In genomic region chr1:31505884-31506497, GRCh38 we compare ENCODE assay signal across 8 cellular contexts.
A peak's percentile ranks its signal among the peaks of the same experiment; 100 is the strongest.
DNase-seq lines count a peak whose midpoint lies in the region; ATAC-seq, FAIRE-seq and TF ChIP-seq lines count a peak whose summit lies in the region.

No MANE protein-coding gene starts in this region.

- POLR2A ChIA-PET in PC-3 (lab: Charles Lee; ENCODE audit: unreplicated experiment) = no interaction called here

- peaks cover 6% of the 10 kb centered on the region for H3K4me1 ChIP-seq in PC-3 (ENCODE audit: insufficient read depth, low read length)
- peaks cover 17% of the 10 kb centered on the region for H3K4me1 ChIP-seq in mesendoderm (ENCODE audit: control insufficient read depth, low read depth, low read length)
- no peaks in the 10 kb centered on the region for H3K4me1 ChIP-seq in Karpas-422 (ENCODE audit: low read length)

- H4K5ac ChIP-seq in mesendoderm (ENCODE audit: low read length) = no peak overlapping the region

- H3K79me2 ChIP-seq in PC-3 (ENCODE audit: low read length) (no peaks in the 10 kb centered on the region), mesendoderm (ENCODE audit: control insufficient read depth, insufficient read depth, low read length) (no peaks in the 10 kb centered on the region), Karpas-422 (ENCODE audit: low read length) (no peaks in the 10 kb centered on the region)

- H3K27me3 ChIP-seq in PC-3 (ENCODE audit: low read length) (no peaks in the 10 kb centered on the region), mesendoderm (ENCODE audit: insufficient read depth, low read length, poor library complexity) (no peaks in the 10 kb centered on the region), Karpas-422 (ENCODE audit: low read length) (no peaks in the 10 kb centered on the region)

- DNase-seq in GM12892 (ENCODE audit: insufficient read length) (no peak), H4 (ENCODE audit: low spot score) (peak; percentile 82), PC-3 (peak; percentile 44), mesendoderm (no peak), NCI-H446 treated with DMSO at 0.1 percent for 48 hours (lab: John Stamatoyannopoulos, UW) (no peak), NCI-H69 (lab: John Stamatoyannopoulos, UW) (no peak), NCI-H1417 (lab: John Stamatoyannopoulos, UW) (no peak), Karpas-422 (no peak)

- H3K9ac ChIP-seq in PC-3 (ENCODE audit: low read length) (no peak overlapping the region), mesendoderm (ENCODE audit: low read length) (no peak overlapping the region), Karpas-422 (ENCODE audit: low read length) (no peak overlapping the region)

- no peak overlapping the region for H3K18ac ChIP-seq in mesendoderm (ENCODE audit: low read length)

- no peak overlapping the region for H3K4me3 ChIP-seq in PC-3 (ENCODE audit: low read length)
- H3K4me3 ChIP-seq in mesendoderm (ENCODE audit: low read length) = no peak overlapping the region
- no peak overlapping the region for H3K4me3 ChIP-seq in Karpas-422 (ENCODE audit: low read length)

- no peak overlapping the region for H3K27ac ChIP-seq in PC-3 (ENCODE audit: low read length)
- H3K27ac ChIP-seq in mesendoderm (ENCODE audit: low read depth, low read length) = no peak overlapping the region
- H3K27ac ChIP-seq in Karpas-422 (ENCODE audit: low read length) = no peak overlapping the region

- peak; percentile 38 for FAIRE-seq in GM12892 (lab: Jason Lieb, UNC)

- WGBS in mesendoderm (ENCODE audit: extremely low coverage, insufficient coverage, low lambda C conversion rate) = no CpG with 5 or more reads among the region's 13 CpGs

- no peaks in the 10 kb centered on the region for H3K79me1 ChIP-seq in mesendoderm (ENCODE audit: low read length)

- H2BK15ac ChIP-seq in mesendoderm (replicated peaks; ENCODE audit: low read depth) = no peak overlapping the region

- no peak overlapping the region for H4K8ac ChIP-seq in mesendoderm (ENCODE audit: low read depth, low read length)

- no peak for TF ChIP-seq CTCF in PC-3 (conservative IDR thresholded peaks at IDR 0.05; ENCODE audit: low read depth, low read length)

- no peaks in the 10 kb centered on the region for H4K20me1 ChIP-seq in PC-3 (ENCODE audit: low read length)
- no peaks in the 10 kb centered on the region for H4K20me1 ChIP-seq in Karpas-422 (ENCODE audit: insufficient read depth, low read depth, low read length)

- H2BK120ac ChIP-seq in mesendoderm (ENCODE audit: low read depth, low read length) = no peak overlapping the region

- no peak overlapping the region for H2AK5ac ChIP-seq in mesendoderm (ENCODE audit: low read length)

- H3K56ac ChIP-seq in mesendoderm (ENCODE audit: low read length) = peak overlapping the region; percentile 49

- H3K36me3 ChIP-seq in PC-3 (ENCODE audit: low read depth, low read length) (no peaks in the 10 kb centered on the region), mesendoderm (ENCODE audit: control insufficient read depth, insufficient read depth, low read length) (no peaks in the 10 kb centered on the region), Karpas-422 (ENCODE audit: insufficient read depth, low read length) (no peaks in the 10 kb centered on the region)

- no peaks in the 10 kb centered on the region for H3F3A ChIP-seq in PC-3 (ENCODE audit: low read length, unreplicated experiment)

- H3K9me2 ChIP-seq in PC-3 (replicated peaks; ENCODE audit: low read length) = no peaks in the 10 kb centered on the region
- no peaks in the 10 kb centered on the region for H3K9me2 ChIP-seq in Karpas-422 (replicated peaks; ENCODE audit: insufficient read depth, low read length)

- peak; percentile 32; the same call in 1 of the 2 replicates for ATAC-seq in PC-3

- no peak for TF ChIP-seq POLR2A in GM12892 (IDR thresholded peaks at IDR 0.05; ENCODE audit: low read depth, low read length)

- intact Hi-C loops in PC-3 (cut with micrococcal nuclease) = no loop called here

- H3K9me3 ChIP-seq in PC-3 (ENCODE audit: low read length) = no peaks in the 10 kb centered on the region
- H3K9me3 ChIP-seq in Karpas-422 (ENCODE audit: low read length) = no peaks in the 10 kb centered on the region

- H3K4ac ChIP-seq in mesendoderm (ENCODE audit: low read depth, low read length) = no peak overlapping the region

- H3K4me2 ChIP-seq in PC-3 (ENCODE audit: low read length) = no peak overlapping the region
- no peak overlapping the region for H3K4me2 ChIP-seq in mesendoderm (ENCODE audit: low read length)
- no peak overlapping the region for H3K4me2 ChIP-seq in Karpas-422 (ENCODE audit: low read depth, low read length, poor library complexity, severe bottlenecking)

- no peak overlapping the region for H3K23ac ChIP-seq in mesendoderm (ENCODE audit: low read length)

- H2BK5ac ChIP-seq in mesendoderm (ENCODE audit: low read length) = no peak overlapping the region

- no TSS peak for BruUV-seq in PC-3 (replicated peaks; lab: Mats Ljungman, UMichigan)

- H2AFZ ChIP-seq in PC-3 (ENCODE audit: low read length) (no peak overlapping the region), Karpas-422 (ENCODE audit: low read length) (no peak overlapping the region)

- CTCF ChIA-PET in PC-3 (lab: Charles Lee) = no interaction called here

Comparison
In these comparisons a context has a peak if more than half of its experiments do, and no peak if none do; other contexts are left out.
1. DNase-seq: peak in H4 (single experiment) and PC-3 (single experiment); none in GM12892 (single experiment), mesendoderm (single experiment), NCI-H446 treated with DMSO at 0.1 percent for 48 hours (single experiment), NCI-H69 (single experiment), NCI-H1417 (0 of 3) and Karpas-422 (single experiment).